ENCODE assay signal across 7 cellular contexts in genomic region chr16:31471241-31471874, GRCh38. TPM values are rescaled to one million over a fixed set of nuclear protein-coding genes. Genes with fewer than 3 reads are reported as not detected.
DNase-seq lines count a peak whose midpoint lies in the region; ATAC-seq and TF ChIP-seq lines count a peak whose summit lies in the region.
"Had no signal": no experiment of that assay in that cellular context is flagged by ENCODE, and none has a peak within 500 bp of the region (broad histone marks: within the 10 kb centered on the region; RNA-seq: fewer than 3 reads in every experiment).

No MANE protein-coding gene starts in this region.

- H3K27ac Mint-ChIP-seq in T-helper 17 cell, result no peak overlapping the region

- peaks cover 48% of the 10 kb centered on the region for H3K4me1 ChIP-seq in stomach smooth muscle (ENCODE audit: control insufficient read depth, insufficient read depth, low read length)

- peaks cover 13% of the 10 kb centered on the region for H3K4me1 Mint-ChIP-seq in T-helper 17 cell

- DNase-seq in T-helper 17 cell, result no peak
- DNase-seq in foreskin fibroblast, result peak in 1 of 2 donors; percentile 45
- DNase-seq in glomerular visceral epithelial cell (ENCODE audit: extremely low spot score), result no peak
- DNase-seq in NK-92 (lab: John Stamatoyannopoulos, UW; ENCODE audit: unreplicated experiment), result no peak
- no peak for DNase-seq in DMS114 treated with DMSO at 0.1 percent for 48 hours (lab: John Stamatoyannopoulos, UW; ENCODE audit: unreplicated experiment)

- TF ChIP-seq CTCF in foreskin fibroblast (IDR thresholded peaks at IDR 0.05; ENCODE audit: low read depth, low read length), result no peak

- H3K4me3 ChIP-seq in foreskin fibroblast (ENCODE audit: low read depth in 1 of 2, low read length in 2 of 2) (peak overlapping the region; percentile 69 to 83), stomach smooth muscle (ENCODE audit: low read length in 2 of 2) (peak overlapping the region; percentile 91 to 96)

- H3K36me3 ChIP-seq in stomach smooth muscle (ENCODE audit: control insufficient read depth in 2 of 2, insufficient read depth in 2 of 2, low read length in 2 of 2), result peaks cover 21 to 27% of the 10 kb centered on the region in 2 donors

- no peaks in the 10 kb centered on the region for H3K36me3 Mint-ChIP-seq in T-helper 17 cell (ENCODE audit: low read depth)

- H3K4me3 Mint-ChIP-seq in T-helper 17 cell, result peak overlapping the region; percentile 65

- H3K27ac ChIP-seq in stomach smooth muscle (ENCODE audit: low read length), result peak overlapping the region; percentile 99

- no peaks in the 10 kb centered on the region for H3K27me3 ChIP-seq in stomach smooth muscle (ENCODE audit: control insufficient read depth in 1 of 2, insufficient read depth in 2 of 2, low read length in 2 of 2)

- ATAC-seq in T-helper 17 cell, result no peak

- H3K9me3 ChIP-seq in T-helper 17 cell (ENCODE audit: control insufficient read depth, low read length, poor library complexity, severe bottlenecking) (no peaks in the 10 kb centered on the region), stomach smooth muscle (ENCODE audit: control insufficient read depth in 2 of 2, low read length in 2 of 2) (no peaks in the 10 kb centered on the region)

- peaks cover 10% of the 10 kb centered on the region for H3K27me3 Mint-ChIP-seq in T-helper 17 cell

- H3K9ac ChIP-seq in stomach smooth muscle (ENCODE audit: low read length in 2 of 2), result peak overlapping the region; percentile 98 to 99

RNA-seq across cellular contexts. Expression of gene TGFB1I1, which starts 0.6 kb away (rescaled TPM):
- total RNA-seq in T-helper 17 cell, result 1 to 10 TPM in 1 of 2 donors, under 1 TPM in 1; 0.35 to 5.6 TPM

RNA-seq across cellular contexts. Expression of gene SLC5A2, which starts 11.6 kb away (rescaled TPM):
- 1 to 10 TPM; 1.3 to 2.8 TPM for total RNA-seq in T-helper 17 cell
- total RNA-seq: NCI-H460 had no signal

RNA-seq across cellular contexts. Expression of gene ARMC5, which starts 12.1 kb away (rescaled TPM):
- 10 to 100 TPM; 15.8 to 21.9 TPM for total RNA-seq in T-helper 17 cell

RNA-seq across cellular contexts. Expression of gene ZNF843, which starts 28.8 kb away (rescaled TPM):
- under 1 TPM; 0.10 to 0.23 TPM for total RNA-seq in T-helper 17 cell

RNA-seq across cellular contexts. Expression of gene RUSF1, which starts 36.8 kb away (rescaled TPM):
- total RNA-seq in T-helper 17 cell, result 10 to 100 TPM; 56.7 to 60.7 TPM
